In the genomic region with DNA sequence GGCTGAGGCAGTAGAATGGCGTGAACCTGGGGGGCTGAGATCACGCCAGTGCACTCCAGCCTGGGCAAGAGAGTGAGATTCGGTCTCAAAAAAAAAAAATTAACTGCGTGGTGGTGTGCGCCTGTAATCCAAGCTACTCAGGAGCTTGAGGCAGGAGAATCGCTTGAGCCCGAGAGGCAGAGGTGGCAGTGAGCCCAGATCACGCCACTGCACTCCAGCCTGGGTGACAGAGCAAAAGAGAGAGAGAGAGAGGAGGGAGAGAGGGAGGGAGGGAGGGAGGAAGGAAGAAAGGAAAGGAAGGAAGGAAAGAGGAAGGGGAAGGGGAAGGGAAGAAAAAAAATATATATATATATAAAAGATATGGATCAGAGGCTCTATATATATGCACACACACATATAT, we compare ENCODE assay signal across 33 cellular contexts. TPM values are rescaled to one million over a fixed set of nuclear protein-coding genes. Genes with fewer than 3 reads are reported as not detected.
"Had no signal": no experiment of that assay in that cellular context is flagged by ENCODE, and none has a peak within 500 bp of the region (broad histone marks: within the 10 kb centered on the region; RNA-seq: fewer than 3 reads in every experiment).

No MANE protein-coding gene starts in this region.

- DNase-seq: activated CD4-positive, alpha-beta T cell treated with anti-CD3 and anti-CD28 coated beads, Interleukin-2, amount 10 ng/mL, durations not matched to agents 24 days and 14 days; activated CD4-positive, alpha-beta T cell treated with anti-CD3 and anti-CD28 coated beads, Interleukin-2, amount 50 U/mL, for 4 hours; activated CD8-positive, alpha-beta T cell treated with anti-CD3 and anti-CD28 coated beads for 36 hours; activated effector memory CD4-positive, alpha-beta T cell treated with anti-CD3 and anti-CD28 coated beads, Interleukin-2, amount 50 U/mL, for 16 hours; activated naive CD4-positive, alpha-beta T cell; activated naive CD4-positive, alpha-beta T cell treated with anti-CD3 and anti-CD28 coated beads, Interleukin-2, amount 50 U/mL, for 16 hours; activated naive CD8-positive, alpha-beta T cell treated with anti-CD3 and anti-CD28 coated beads for 36 hours; activated T-cell treated with anti-CD3 and anti-CD28 coated beads, Interleukin-2, amount 50 U/mL, for 1 hour; activated T-cell treated with anti-CD3 and anti-CD28 coated beads, Interleukin-2, amount 50 U/mL, for 72 hours; amniotic stem cell; aorta; brain microvascular endothelial cell; central memory CD4-positive, alpha-beta T cell; Karpas-422; KBM-7; MG63; NCI-H1048; NCI-H1417; NCI-H146; NCI-H187; NCI-H2081 treated with DMSO at 0.1 percent for 48 hours; NCI-H2227 treated with DMSO at 0.1 percent for 48 hours; NCI-H446; NCI-H510A treated with DMSO at 0.1 percent for 48 hours; NCI-H526 treated with DMSO at 0.1 percent for 48 hours; NCI-H774; PC-3; Peyer's patch; RPMI8226; SHP77; SJCRH30 had no signal

- ATAC-seq: activated CD8-positive, alpha-beta T cell treated with anti-CD3 and anti-CD28 coated beads for 36 hours; activated T-cell treated with anti-CD3 and anti-CD28 coated beads, Interleukin-2, amount 50 U/mL, for 72 hours; activated T-helper 17 cell treated with anti-CD3 and anti-CD28 coated beads, Interleukin-2, amount 50 U/mL, for 72 hours; PC-3 had no signal

RNA-seq across cellular contexts. Expression of gene TM4SF19, which starts 6.0 kb away (rescaled TPM):
- total RNA-seq: activated CD4-positive, alpha-beta T cell treated with anti-CD3 and anti-CD28 coated beads, Interleukin-2, amount 10 ng/mL, durations not matched to agents 24 days and 14 days; activated CD8-positive, alpha-beta memory T cell treated with anti-CD3 and anti-CD28 coated beads for 36 hours; activated CD8-positive, alpha-beta T cell treated with anti-CD3 and anti-CD28 coated beads for 36 hours; activated naive CD8-positive, alpha-beta T cell treated with anti-CD3 and anti-CD28 coated beads for 36 hours; activated T-cell treated with anti-CD3 and anti-CD28 coated beads, Interleukin-2, amount 50 U/mL, for 72 hours; activated T-helper 17 cell treated with anti-CD3 and anti-CD28 coated beads, Interleukin-2, amount 50 U/mL, for 72 hours; Peyer's patch had no signal
